ENCODE assay signal across 13 cellular contexts in genomic region chr2:64797881-64798590, GRCh38.
DNase-seq lines count a peak whose midpoint lies in the region; ATAC-seq, FAIRE-seq and TF ChIP-seq lines count a peak whose summit lies in the region.
"Had no signal": no experiment of that assay in that cellular context is flagged by ENCODE, and none has a peak within 500 bp of the region (broad histone marks: within the 10 kb centered on the region; RNA-seq: fewer than 3 reads in every experiment).

No MANE protein-coding gene starts in this region.

- peaks cover 3% of the 10 kb centered on the region for H3K27me3 Mint-ChIP-seq in astrocyte (ENCODE audit: low read depth, unreplicated experiment)
- H3K27me3 Mint-ChIP-seq in T-helper 17 cell, result peaks cover 22% of the 10 kb centered on the region

- no peak overlapping the region for H3K27ac ChIP-seq in astrocyte (ENCODE audit: low read depth, low read length)
- no peak overlapping the region for H3K27ac ChIP-seq in right lobe of liver

- H4K20me1 ChIP-seq in astrocyte (ENCODE audit: insufficient read depth, low read length), result no peaks in the 10 kb centered on the region

- ATAC-seq in right lobe of liver (peak; percentile 72 to 75 (median 74)), T-helper 17 cell (no peak)
- ATAC-seq: activated T-cell treated with anti-CD3 and anti-CD28 coated beads, Interleukin-2, amount 50 U/mL, for 4 hours; T-cell had no signal

- intact Hi-C loops in right lobe of liver (cut with DNase I), result no loop called here

- H3K9ac ChIP-seq in astrocyte (ENCODE audit: low read length), result no peak overlapping the region

- no peak for TF ChIP-seq POLR2A in right lobe of liver (IDR thresholded peaks at IDR 0.05)

- H2AFZ ChIP-seq in astrocyte (ENCODE audit: low read depth, low read length), result no peak overlapping the region

- H3K27me3 ChIP-seq in astrocyte (ENCODE audit: insufficient read depth, low read length) (no peaks in the 10 kb centered on the region), right lobe of liver (no peaks in the 10 kb centered on the region)

- no peaks in the 10 kb centered on the region for H3K79me2 ChIP-seq in astrocyte (ENCODE audit: insufficient read depth, low read length)

- H3K36me3 ChIP-seq in astrocyte (ENCODE audit: insufficient read depth, low read length), result no peaks in the 10 kb centered on the region
- H3K36me3 ChIP-seq in right lobe of liver, result no peaks in the 10 kb centered on the region

- H3K4me2 ChIP-seq in astrocyte (ENCODE audit: low read length), result peak overlapping the region; percentile 54

- H3K4me1 Mint-ChIP-seq in astrocyte (ENCODE audit: low read depth, unreplicated experiment) (peaks cover 10% of the 10 kb centered on the region), T-helper 17 cell (peaks cover 3% of the 10 kb centered on the region)
- H3K4me1 Mint-ChIP-seq: T-cell had no signal

- TF ChIP-seq CTCF in astrocyte (IDR thresholded peaks at IDR 0.05; ENCODE audit: insufficient read depth, low read depth, low read length) (no peak), right lobe of liver (IDR thresholded peaks at IDR 0.05) (no peak)

- no peaks in the 10 kb centered on the region for H3K9me3 Mint-ChIP-seq in astrocyte (ENCODE audit: unreplicated experiment)
- H3K9me3 Mint-ChIP-seq: activated T-cell treated with anti-CD3 and anti-CD28 coated beads, Interleukin-2, amount 50 U/mL, for 4 hours; T-cell had no signal

- H3K27ac Mint-ChIP-seq in astrocyte (ENCODE audit: unreplicated experiment) (no peak overlapping the region), T-helper 17 cell (no peak overlapping the region)
- H3K27ac Mint-ChIP-seq: T-cell had no signal

- H3K4me3 Mint-ChIP-seq in astrocyte (ENCODE audit: unreplicated experiment), result no peak overlapping the region
- no peak overlapping the region for H3K4me3 Mint-ChIP-seq in T-helper 17 cell
- H3K4me3 Mint-ChIP-seq: activated T-cell treated with anti-CD3 and anti-CD28 coated beads, Interleukin-2, amount 50 U/mL, for 4 hours; T-cell had no signal

- DNase-seq in DMS153 (lab: John Stamatoyannopoulos, UW) (peak; percentile 57), LoVo (ENCODE audit: low spot score) (peak; percentile 67), astrocyte (ENCODE audit: low read depth) (peak; percentile 88), right lobe of liver (peak in 1 of 3 donors; percentile 56), hepatic stellate cell (ENCODE audit: low spot score) (no peak), T-helper 17 cell (no peak)
- DNase-seq in activated CD4-positive, alpha-beta T cell treated with anti-CD3 and anti-CD28 coated beads, Interleukin-2, amount 50 U/mL, for 48 hours, result no peak
- no peak for DNase-seq in activated CD4-positive, alpha-beta T cell treated with anti-CD3 and anti-CD28 coated beads for 4 hours
- DNase-seq: activated T-cell treated with anti-CD3 and anti-CD28 coated beads, Interleukin-2, amount 50 U/mL, for 4 hours; mesendoderm; MM.1S; stimulated activated CD4-positive, alpha-beta T cell treated with anti-CD3 and anti-CD28 coated beads, Interleukin-15, amount 100 ng/mL, for 24 hours; T-cell had no signal

- H3K9me3 ChIP-seq in astrocyte (ENCODE audit: insufficient read depth, low read depth, low read length) (no peaks in the 10 kb centered on the region), right lobe of liver (no peaks in the 10 kb centered on the region), T-helper 17 cell (ENCODE audit: control insufficient read depth, low read length, poor library complexity, severe bottlenecking) (no peaks in the 10 kb centered on the region)

- H3K36me3 Mint-ChIP-seq in astrocyte (ENCODE audit: low read depth, unreplicated experiment) (no peaks in the 10 kb centered on the region), T-helper 17 cell (ENCODE audit: low read depth) (no peaks in the 10 kb centered on the region)
- H3K36me3 Mint-ChIP-seq: T-cell had no signal

- 27% methylated on average over 4 of the region's 4 CpGs for WGBS in right lobe of liver (ENCODE audit: insufficient coverage, low coverage, low lambda C conversion rate, missing lambda C conversion rate)

- FAIRE-seq in astrocyte (lab: Jason Lieb, UNC), result no peak

- H3K4me1 ChIP-seq in astrocyte (ENCODE audit: insufficient read depth, low read length), result peaks cover 25% of the 10 kb centered on the region
- no peaks in the 10 kb centered on the region for H3K4me1 ChIP-seq in right lobe of liver

- H3K4me3 ChIP-seq in astrocyte (ENCODE audit: insufficient read depth, low read depth, low read length) (peak overlapping the region; percentile 8), right lobe of liver (no peak overlapping the region)

Comparison
In these comparisons a context has a peak if more than half of its experiments do, and no peak if none do; other contexts are left out.
1. DNase-seq: peak in DMS153 (single experiment), LoVo (single experiment) and astrocyte (single experiment); none in activated CD4-positive, alpha-beta T cell treated with anti-CD3 and anti-CD28 coated beads, Interleukin-2, amount 50 U/mL, for 48 hours (0 of 2), activated CD4-positive, alpha-beta T cell treated with anti-CD3 and anti-CD28 coated beads for 4 hours (0 of 2), hepatic stellate cell (single experiment) and T-helper 17 cell (0 of 3).